In the genomic region with DNA sequence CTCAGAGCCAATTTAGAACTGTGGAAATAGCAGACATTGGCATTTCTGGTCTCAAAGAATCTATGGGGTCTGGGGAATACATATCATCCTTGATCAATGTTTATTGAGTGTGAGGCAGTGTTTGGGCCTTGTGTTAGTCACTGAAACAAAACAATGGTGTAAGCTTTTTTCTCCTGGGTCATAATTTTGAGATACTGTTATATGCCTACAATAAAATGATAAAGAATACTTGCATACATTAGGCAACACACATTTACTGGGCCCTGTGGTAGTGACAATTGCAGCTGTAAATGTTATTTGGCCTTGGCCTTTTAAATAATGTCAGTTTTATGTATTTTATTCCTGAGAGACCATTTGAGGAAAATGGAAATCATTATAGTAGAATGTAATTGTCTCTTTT, we compare ENCODE assay signal across 8 cellular contexts.
"Had no signal": no experiment of that assay in that cellular context is flagged by ENCODE, and none has a peak within 500 bp of the region (broad histone marks: within the 10 kb centered on the region; RNA-seq: fewer than 3 reads in every experiment).

No MANE protein-coding gene starts in this region.

- ATAC-seq: HCT116, HepG2 had no signal

- FAIRE-seq: HepG2 had no signal

- H3K4me1 ChIP-seq: HAP-1 had no signal

- DNase-seq: GM23248, GOT3, H7, HFFc6 had no signal

- H3K9ac ChIP-seq: GM23248 had no signal

- H3K9me3 ChIP-seq: HAP-1 had no signal

- H3K36me3 ChIP-seq: HAP-1 had no signal

- H3K27ac ChIP-seq: GM23248, HL-60 had no signal

- H3K4me3 ChIP-seq: GM23248, HAP-1 had no signal
